Comparison of ENCODE assay signal across 16 cellular contexts in genomic region chr19:41245779-41246297, GRCh38. TPM values are rescaled to one million over a fixed set of nuclear protein-coding genes. Genes with fewer than 3 reads are reported as not detected.
DNase-seq lines count a peak whose midpoint lies in the region; ATAC-seq and TF ChIP-seq lines count a peak whose summit lies in the region.
"Had no signal": no experiment of that assay in that cellular context is flagged by ENCODE, and none has a peak within 500 bp of the region (broad histone marks: within the 10 kb centered on the region; RNA-seq: fewer than 3 reads in every experiment).

No MANE protein-coding gene starts in this region.

- H3K27me3 ChIP-seq in left ventricle myocardium inferior (ENCODE audit: low read depth): peaks cover 3% of the 10 kb centered on the region

- intact Hi-C loops in Right ventricle myocardium inferior (cut with DNase I) (no loop called here), left ventricle myocardium inferior (cut with micrococcal nuclease) (no loop called here), Calu3 (cut with micrococcal nuclease; ENCODE audit: unreplicated experiment) (no loop called here)

- TF ChIP-seq CTCF in left ventricle myocardium inferior (IDR thresholded peaks at IDR 0.05; ENCODE audit: borderline replicate concordance) (no peak), Calu3 (IDR thresholded peaks at IDR 0.05; ENCODE audit: unreplicated experiment) (no peak)

- DNase-seq in Right ventricle myocardium inferior (ENCODE audit: missing footprints) (peak; percentile 55), left ventricle myocardium inferior (no peak), T-helper 17 cell (no peak), Calu3 (no peak)
- DNase-seq in stimulated activated naive CD8-positive, alpha-beta T cell treated with anti-CD3 and anti-CD28 coated beads, Interleukin-15, Interleukin-2, amounts not matched to agents 100 U/mL and 50 U/mL, for 24 hours: no peak
- DNase-seq in stimulated activated naive CD8-positive, alpha-beta T cell treated with anti-CD3 and anti-CD28 coated beads, Interleukin-15, amount 100 ng/mL, for 72 hours: no peak
- DNase-seq: 8988T; C1 segment of cervical spinal cord; CD4-positive, alpha-beta memory T cell; COR-L47; DMS153; DND-41; GM23248; H7; HCEC 1CT had no signal

- H3K4me1 Mint-ChIP-seq in stimulated activated naive CD8-positive, alpha-beta T cell treated with anti-CD3 and anti-CD28 coated beads, Interleukin-15, amount 100 ng/mL, for 72 hours: no peaks in the 10 kb centered on the region
- H3K4me1 Mint-ChIP-seq in T-helper 17 cell (no peaks in the 10 kb centered on the region), Calu3 (ENCODE audit: low read depth, unreplicated experiment) (no peaks in the 10 kb centered on the region)
- H3K4me1 Mint-ChIP-seq: CD4-positive, alpha-beta memory T cell had no signal

- H3K4me1 ChIP-seq in left ventricle myocardium inferior: no peaks in the 10 kb centered on the region

- H3K9me3 ChIP-seq in left ventricle myocardium inferior (replicated peaks) (no peaks in the 10 kb centered on the region), T-helper 17 cell (ENCODE audit: control insufficient read depth, low read length, poor library complexity, severe bottlenecking) (no peaks in the 10 kb centered on the region)

- peaks cover 60% of the 10 kb centered on the region for H3K36me3 ChIP-seq in left ventricle myocardium inferior

- H3K4me3 Mint-ChIP-seq in stimulated activated naive CD8-positive, alpha-beta T cell treated with anti-CD3 and anti-CD28 coated beads, Interleukin-15, amount 100 ng/mL, for 72 hours: no peak overlapping the region
- no peak overlapping the region for H3K4me3 Mint-ChIP-seq in T-helper 17 cell
- H3K4me3 Mint-ChIP-seq in Calu3 (ENCODE audit: low read depth, unreplicated experiment): no peak overlapping the region
- H3K4me3 Mint-ChIP-seq: CD4-positive, alpha-beta memory T cell had no signal

- BruUV-seq in Calu3 (replicated peaks; lab: Mats Ljungman, UMichigan): no TSS peak

- no peaks in the 10 kb centered on the region for H3K27me3 Mint-ChIP-seq in stimulated activated naive CD8-positive, alpha-beta T cell treated with anti-CD3 and anti-CD28 coated beads, Interleukin-15, amount 100 ng/mL, for 72 hours
- H3K27me3 Mint-ChIP-seq in T-helper 17 cell (peaks cover 9% of the 10 kb centered on the region), Calu3 (ENCODE audit: unreplicated experiment) (no peaks in the 10 kb centered on the region)
- H3K27me3 Mint-ChIP-seq: CD4-positive, alpha-beta memory T cell had no signal

- H3K27ac ChIP-seq in left ventricle myocardium inferior (replicated peaks): no peak overlapping the region
- H3K27ac ChIP-seq: GM23248 had no signal

- CTCF ChIA-PET in Calu3 (lab: Charles Lee): interaction anchor here (0.5 to 0.6 kb wide), 2 partner anchors 10 to 233 kb away, joined by 4 to 11 read pairs; no protein-coding TSS in a partner anchor

- H3K36me3 Mint-ChIP-seq in T-helper 17 cell (ENCODE audit: low read depth): no peaks in the 10 kb centered on the region
- H3K36me3 Mint-ChIP-seq in Calu3 (ENCODE audit: insufficient read depth, unreplicated experiment): peaks cover 42% of the 10 kb centered on the region
- H3K36me3 Mint-ChIP-seq: CD4-positive, alpha-beta memory T cell had no signal

- no peak for ATAC-seq in Right ventricle myocardium inferior
- peak; percentile 53 for ATAC-seq in stimulated activated naive CD8-positive, alpha-beta T cell treated with anti-CD3 and anti-CD28 coated beads, Interleukin-15, Interleukin-2, amounts not matched to agents 100 U/mL and 50 U/mL, for 24 hours
- ATAC-seq in stimulated activated naive CD8-positive, alpha-beta T cell treated with anti-CD3 and anti-CD28 coated beads, Interleukin-15, amount 100 ng/mL, for 72 hours: no peak
- no peak for ATAC-seq in T-helper 17 cell
- no peak for ATAC-seq in SK-N-SH treated with all-trans-retinoic acid at 6 μM for 48 hours

- H3K4me3 ChIP-seq in left ventricle myocardium inferior: no peak overlapping the region
- H3K4me3 ChIP-seq: GM23248 had no signal

- no peaks in the 10 kb centered on the region for H3K9me3 Mint-ChIP-seq in stimulated activated naive CD8-positive, alpha-beta T cell treated with anti-CD3 and anti-CD28 coated beads, Interleukin-15, amount 100 ng/mL, for 72 hours
- H3K9me3 Mint-ChIP-seq in Calu3 (ENCODE audit: low read depth, unreplicated experiment): no peaks in the 10 kb centered on the region
- H3K9me3 Mint-ChIP-seq: CD4-positive, alpha-beta memory T cell had no signal

- no peak overlapping the region for H3K27ac Mint-ChIP-seq in stimulated activated naive CD8-positive, alpha-beta T cell treated with anti-CD3 and anti-CD28 coated beads, Interleukin-15, amount 100 ng/mL, for 72 hours
- H3K27ac Mint-ChIP-seq in T-helper 17 cell: peak overlapping the region; percentile 6
- no peak overlapping the region for H3K27ac Mint-ChIP-seq in Calu3 (ENCODE audit: unreplicated experiment)
- H3K27ac Mint-ChIP-seq: CD4-positive, alpha-beta memory T cell had no signal

TF ChIP-seq in SK-N-SH treated with all-trans-retinoic acid at 6 μM for 48 hours, 23 proteins besides CTCF, POLR2A, EP300 and RAD21:
- TF ChIP-seq ISL1 (CRISPR knock-in tag; IDR thresholded peaks at IDR 0.05): no peak

RNA-seq across cellular contexts. Expression of gene HNRNPUL1, which starts 18.3 kb away (rescaled TPM):
- total RNA-seq in Right ventricle myocardium inferior (110 TPM), left ventricle myocardium inferior (103 TPM), T-helper 17 cell (100 to 1,000 TPM; 316 to 329 TPM), Calu3 (2022) (320 and 370 TPM in 2 replicates)

RNA-seq across cellular contexts. Expression of gene AXL, which starts 26.8 kb away (rescaled TPM):
- 19.8 TPM for total RNA-seq in Right ventricle myocardium inferior
- total RNA-seq in left ventricle myocardium inferior: 13.6 TPM
- under 1 TPM; 0.22 to 0.44 TPM for total RNA-seq in T-helper 17 cell
- total RNA-seq in Calu3 (2022): 107 and 118 TPM in 2 replicates

RNA-seq across cellular contexts. Expression of gene CYP2S1, which starts 52.8 kb away (rescaled TPM):
- total RNA-seq in Right ventricle myocardium inferior: 0.73 TPM
- total RNA-seq in left ventricle myocardium inferior: 0.44 TPM
- 1 to 10 TPM in 1 of 2 donors, under 1 TPM in 1; 0.75 to 1.1 TPM for total RNA-seq in T-helper 17 cell
- total RNA-seq in Calu3 (2022): 4.9 and 8.9 TPM in 2 replicates
- total RNA-seq: GM23248 had no signal

Comparison
In these comparisons a context has a peak if more than half of its experiments do, and no peak if none do; other contexts are left out.
1. RNA of gene AXL, which starts 26.8 kb away (total RNA-seq): 107 to 118 TPM in Calu3, 19.8 TPM in Right ventricle myocardium inferior (single experiment) and 13.6 TPM in left ventricle myocardium inferior (single experiment); 0.22 to 0.44 TPM in T-helper 17 cell; every median in the first group is over 10 times any median in the second.